Comparison of ENCODE assay signal across 12 cellular contexts in the genomic region with DNA sequence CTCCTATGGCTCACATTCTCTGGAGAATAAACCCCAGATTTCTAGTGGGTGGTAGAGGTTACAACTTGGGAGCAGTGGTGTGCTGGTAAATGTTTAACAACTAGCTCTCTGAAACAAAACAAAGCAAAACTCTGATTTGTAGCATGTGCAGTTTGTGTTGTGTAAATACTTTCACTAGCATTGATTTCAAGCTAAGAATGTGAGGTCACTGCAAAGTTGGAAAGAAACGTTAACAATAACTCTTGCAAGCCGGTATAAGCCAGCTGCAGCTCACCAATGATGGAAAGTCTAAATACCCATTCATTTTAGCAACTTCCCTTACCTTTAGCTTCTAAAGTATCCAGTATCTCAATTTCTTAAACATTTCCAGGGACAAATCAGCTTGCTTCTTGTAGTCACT.
"Had no signal": no experiment of that assay in that cellular context is flagged by ENCODE, and none has a peak within 500 bp of the region (broad histone marks: within the 10 kb centered on the region; RNA-seq: fewer than 3 reads in every experiment).

No MANE protein-coding gene starts in this region.

- H3K4me3 ChIP-seq: adrenal gland, coronary artery, smooth muscle cell had no signal

- H3K27ac Mint-ChIP-seq: activated T-cell treated with anti-CD3 and anti-CD28 coated beads, Interleukin-2, amount 50 U/mL, for 72 hours; mesothelial cell of epicardium; stimulated activated effector memory CD8-positive, alpha-beta T cell treated with anti-CD3 and anti-CD28 coated beads, Interleukin-12 subunit alpha, Interleukin-12 subunit beta, amount 100 ng/mL, for 72 hours had no signal

- H3K4me2 ChIP-seq: smooth muscle cell had no signal

- H3K9me3 Mint-ChIP-seq: activated T-cell treated with anti-CD3 and anti-CD28 coated beads, Interleukin-2, amount 50 U/mL, for 72 hours; stimulated activated effector memory CD8-positive, alpha-beta T cell treated with anti-CD3 and anti-CD28 coated beads, Interleukin-12 subunit alpha, Interleukin-12 subunit beta, amount 100 ng/mL, for 72 hours had no signal

- H3K36me3 Mint-ChIP-seq: mesothelial cell of epicardium; stimulated activated effector memory CD8-positive, alpha-beta T cell treated with anti-CD3 and anti-CD28 coated beads, Interleukin-12 subunit alpha, Interleukin-12 subunit beta, amount 100 ng/mL, for 72 hours had no signal

- H3K36me3 ChIP-seq: adrenal gland had no signal

- H3K27ac ChIP-seq: adrenal gland, coronary artery had no signal

- H3K4me3 Mint-ChIP-seq: mesothelial cell of epicardium; stimulated activated effector memory CD8-positive, alpha-beta T cell treated with anti-CD3 and anti-CD28 coated beads, Interleukin-12 subunit alpha, Interleukin-12 subunit beta, amount 100 ng/mL, for 72 hours had no signal

- H3K9me3 ChIP-seq: adrenal gland had no signal

- DNase-seq: activated T-cell treated with anti-CD3 and anti-CD28 coated beads, Interleukin-2, amount 50 U/mL, for 72 hours; adrenal gland; central memory CD4-positive, alpha-beta T cell; effector CD4-positive, alpha-beta T cell; posterior cingulate gyrus; right cardiac atrium; trophoblast cell had no signal

- H3K27me3 ChIP-seq: adrenal gland had no signal

- ATAC-seq: activated CD4-positive, CD25-positive, alpha-beta regulatory T cell treated with anti-CD3 and anti-CD28 coated beads, Interleukin-2, amount 50 U/mL, for 24 hours; activated T-cell treated with anti-CD3 and anti-CD28 coated beads, Interleukin-2, amount 50 U/mL, for 72 hours; right cardiac atrium; stimulated activated effector memory CD8-positive, alpha-beta T cell treated with anti-CD3 and anti-CD28 coated beads, Interleukin-12 subunit alpha, Interleukin-12 subunit beta, amount 100 ng/mL, for 72 hours had no signal
